ENCODE assay signal across 8 cellular contexts in the genomic region with DNA sequence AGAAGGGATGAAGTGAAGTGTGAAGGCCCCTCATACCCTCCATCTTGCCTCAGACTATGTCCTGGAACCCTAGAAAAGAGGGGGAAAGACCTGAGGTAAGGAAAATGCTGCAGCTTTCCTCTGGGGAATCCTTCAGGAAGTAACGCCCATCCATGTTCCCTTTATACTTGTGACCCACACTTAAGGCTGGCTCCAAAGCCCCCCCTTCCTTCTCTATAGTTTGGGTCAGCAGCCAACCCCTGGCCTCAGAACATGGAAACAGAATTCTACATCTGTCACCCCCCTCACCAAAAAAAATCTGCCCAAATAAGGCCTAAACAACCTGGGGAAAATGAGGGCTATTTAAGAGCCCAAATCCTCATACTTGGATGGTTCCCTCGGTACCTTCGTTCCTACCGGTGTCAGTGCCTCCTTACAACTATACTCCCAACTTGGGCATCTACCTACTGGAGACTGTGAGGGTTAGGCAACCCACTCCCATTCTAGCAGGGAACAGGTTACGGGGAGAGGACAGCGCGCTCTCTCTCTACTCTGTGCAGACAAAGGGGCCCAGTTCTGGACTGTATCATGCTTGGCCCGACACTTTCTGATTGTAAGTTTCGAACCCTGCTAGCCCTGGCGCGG. TPM values are rescaled to one million over a fixed set of nuclear protein-coding genes. Genes with fewer than 3 reads are reported as not detected.
DNase-seq lines count a peak whose midpoint lies in the region; ATAC-seq and TF ChIP-seq lines count a peak whose summit lies in the region.

No MANE protein-coding gene starts in this region.

- H3K27ac ChIP-seq in OCI-LY7 (ENCODE audit: low read depth, low read length, poor library complexity, severe bottlenecking) (peak overlapping the region; percentile 42), trophoblast cell (ENCODE audit: low read depth, low read length) (peak overlapping the region; percentile 83)

- H4K20me1 ChIP-seq in OCI-LY7 (ENCODE audit: insufficient read depth, low read length): 0 out of 2 replicates have a peak, but pooled peaks cover 4% of the 10 kb centered on the region

- peak overlapping the region; percentile 86 for H3K18ac ChIP-seq in trophoblast cell (ENCODE audit: low read length)

- no peak for TF ChIP-seq CTCF in GM12865 (IDR thresholded peaks at IDR 0.05; ENCODE audit: insufficient read depth, low read depth, low read length, missing control alignments)
- no peak for TF ChIP-seq CTCF in OCI-LY7 (conservative IDR thresholded peaks at IDR 0.05; ENCODE audit: low read length)
- no peak for TF ChIP-seq CTCF in epithelial cell of proximal tubule (conservative IDR thresholded peaks at IDR 0.05; ENCODE audit: low read depth, low read length)

- peak overlapping the region; percentile 76 for H4K91ac ChIP-seq in trophoblast cell (ENCODE audit: low read depth, low read length)

- peak overlapping the region; percentile 92 for H3K4ac ChIP-seq in trophoblast cell (ENCODE audit: low read depth, low read length)

- H2AK5ac ChIP-seq in trophoblast cell (ENCODE audit: low read length): peak overlapping the region; percentile 78

- CTCF ChIA-PET in OCI-LY7 (lab: Charles Lee; ENCODE audit: unreplicated experiment): no interaction called here

- no CpG with 5 or more reads among the region's 11 CpGs for WGBS in trophoblast cell (ENCODE audit: extremely low coverage, insufficient coverage, insufficient read length)

- peaks cover 26% of the 10 kb centered on the region for H3K79me2 ChIP-seq in OCI-LY7 (ENCODE audit: insufficient read depth, low read depth, low read length)
- peaks cover 21% of the 10 kb centered on the region for H3K79me2 ChIP-seq in trophoblast cell (ENCODE audit: control insufficient read depth, insufficient read depth, low read length, poor library complexity)

- H4K12ac ChIP-seq in trophoblast cell (ENCODE audit: low read depth, low read length): peak overlapping the region; percentile 92

- intact Hi-C loops in OCI-LY7 (cut with micrococcal nuclease; ENCODE audit: unreplicated experiment): loop anchor here (1.0 to 2.0 kb wide), 3 partner anchors 16 to 38 kb away; a partner anchor contains a TSS

- no peak for DNase-seq in GM12865 (ENCODE audit: low read depth)
- DNase-seq in OCI-LY7 (ENCODE audit: low spot score): no peak
- DNase-seq in epithelial cell of proximal tubule (ENCODE audit: low read depth): no peak
- no peak for DNase-seq in trophoblast cell
- DNase-seq in Ammon's horn (ENCODE audit: low spot score): no peak
- no peak for DNase-seq in DMS53 treated with DMSO at 0.1 percent for 48 hours (lab: John Stamatoyannopoulos, UW; ENCODE audit: unreplicated experiment)
- no peak for DNase-seq in D341Med (ENCODE audit: low spot score)

- H3K14ac ChIP-seq in trophoblast cell (ENCODE audit: low read length): peak overlapping the region; percentile 81

- no peak for ATAC-seq in GM18861 (IDR thresholded peaks at IDR 0.05; ENCODE audit: unreplicated experiment)

- no peaks in the 10 kb centered on the region for H3K9me3 ChIP-seq in OCI-LY7 (ENCODE audit: low read length)
- H3K9me3 ChIP-seq in trophoblast cell (ENCODE audit: insufficient read depth, low read depth, low read length): no peaks in the 10 kb centered on the region

- H3K4me1 ChIP-seq in OCI-LY7 (ENCODE audit: insufficient read depth, low read length, poor library complexity, severe bottlenecking) (peaks cover 50% of the 10 kb centered on the region), trophoblast cell (ENCODE audit: control insufficient read depth in 1 of 2, insufficient read depth in 2 of 2, low read length in 2 of 2) (peaks cover 6 to 18% of the 10 kb centered on the region in 2 experiments)

- peak overlapping the region; percentile 8 for H2BK12ac ChIP-seq in trophoblast cell (ENCODE audit: low read length)

- H2BK120ac ChIP-seq in trophoblast cell (ENCODE audit: insufficient read depth, low read length, poor library complexity): peak overlapping the region; percentile 67

- BruUV-seq in OCI-LY7 (replicated peaks; lab: Mats Ljungman, UMichigan): TSS peak; percentile 77

- H3K23ac ChIP-seq in trophoblast cell (ENCODE audit: low read length): no peak overlapping the region

- POLR2A ChIA-PET in OCI-LY7 (lab: Charles Lee): interaction anchor here (0.6 to 1.9 kb wide), 5 partner anchors 11 to 54 kb away, joined by 3 to 14 read pairs (median 4); a partner anchor contains a TSS

- H2AFZ ChIP-seq in OCI-LY7 (ENCODE audit: low read length) (peak overlapping the region; percentile 64; the same call in 1 of the 2 replicates), trophoblast cell (ENCODE audit: insufficient read depth, low read length, poor library complexity) (peak overlapping the region; percentile 65)

- H3K9ac ChIP-seq in trophoblast cell (ENCODE audit: low read length): peak overlapping the region; percentile 93

- H2BK5ac ChIP-seq in trophoblast cell (ENCODE audit: low read depth, low read length, poor library complexity): peak overlapping the region; percentile 77

- H3K27me3 ChIP-seq in trophoblast cell (ENCODE audit: insufficient read depth, low read length): no peaks in the 10 kb centered on the region

- H4K8ac ChIP-seq in trophoblast cell (ENCODE audit: low read depth, low read length): peak overlapping the region; percentile 94

- H3K4me3 ChIP-seq in GM12865 (ENCODE audit: low read depth, low read length) (peak overlapping the region; percentile 70), OCI-LY7 (ENCODE audit: low read depth, low read length, poor library complexity, severe bottlenecking) (peak overlapping the region; percentile 93), epithelial cell of proximal tubule (ENCODE audit: low read depth, low read length) (peak overlapping the region; percentile 100), trophoblast cell (ENCODE audit: low read depth, low read length) (peak overlapping the region; percentile 89)

- peak overlapping the region; percentile 89 for H3K4me2 ChIP-seq in OCI-LY7 (ENCODE audit: low read length)
- peak overlapping the region; percentile 79 for H3K4me2 ChIP-seq in trophoblast cell (ENCODE audit: low read length)

- H3K9me2 ChIP-seq in OCI-LY7 (ENCODE audit: insufficient read depth, low read length): no peaks in the 10 kb centered on the region

- H3K36me3 ChIP-seq in OCI-LY7 (ENCODE audit: insufficient read depth, low read length): peaks cover 45% of the 10 kb centered on the region
- peaks cover 28 to 35% of the 10 kb centered on the region in 2 experiments for H3K36me3 ChIP-seq in trophoblast cell (ENCODE audit: control insufficient read depth in 1 of 2, insufficient read depth in 2 of 2, low read length in 2 of 2)

- H3K79me1 ChIP-seq in trophoblast cell (ENCODE audit: low read length): peaks cover 19% of the 10 kb centered on the region

RNA-seq across cellular contexts. Expression of a gene that starts 0.7 kb away (rescaled TPM):
- total RNA-seq in OCI-LY7 (2014; rRNA removed; shearing (Covaris generic)): 147 and 214 TPM in 2 replicates
- 253 and 267 TPM in 2 replicates for total RNA-seq in OCI-LY7 (2022)
- 283 and 454 TPM in 2 replicates for total RNA-seq in epithelial cell of proximal tubule
- polyA plus RNA-seq in trophoblast cell (2013): 1,181 and 1,209 TPM in 2 replicates

RNA-seq across cellular contexts. Expression of a gene that starts 7.7 kb away (rescaled TPM):
- total RNA-seq in OCI-LY7 (2014; rRNA removed; shearing (Covaris generic)): 2.7 and 3.2 TPM in 2 replicates
- 1.6 and 2.2 TPM in 2 replicates for total RNA-seq in OCI-LY7 (2022)
- total RNA-seq in epithelial cell of proximal tubule: 0.80 and 2.1 TPM in 2 replicates
- 0.78 and 0.92 TPM in 2 replicates for polyA plus RNA-seq in trophoblast cell (2013)

RNA-seq across cellular contexts. Expression of a gene that starts 15.8 kb away (rescaled TPM):
- 9.7 and 14.0 TPM in 2 replicates for total RNA-seq in OCI-LY7 (2014; rRNA removed; shearing (Covaris generic))
- total RNA-seq in OCI-LY7 (2022): 17.9 and 19.7 TPM in 2 replicates
- 5.5 and 6.1 TPM in 2 replicates for total RNA-seq in epithelial cell of proximal tubule
- polyA plus RNA-seq in trophoblast cell (2013): 19.7 and 22.3 TPM in 2 replicates

RNA-seq across cellular contexts. Expression of a gene that starts 19.3 kb away (rescaled TPM):
- 34.3 and 37.4 TPM in 2 replicates for total RNA-seq in OCI-LY7 (2014; rRNA removed; shearing (Covaris generic))
- total RNA-seq in OCI-LY7 (2022) (42.0 and 51.8 TPM in 2 replicates), epithelial cell of proximal tubule (17.0 and 21.8 TPM in 2 replicates)
- 24.8 and 25.8 TPM in 2 replicates for polyA plus RNA-seq in trophoblast cell (2013)

RNA-seq across cellular contexts. Expression of a gene that starts 38.0 kb away (rescaled TPM):
- total RNA-seq in OCI-LY7 (2014; rRNA removed; shearing (Covaris generic)): 32.0 and 32.6 TPM in 2 replicates
- 78.6 and 79.3 TPM in 2 replicates for total RNA-seq in OCI-LY7 (2022)
- 11.2 and 20.1 TPM in 2 replicates for total RNA-seq in epithelial cell of proximal tubule
- 108 and 120 TPM in 2 replicates for polyA plus RNA-seq in trophoblast cell (2013)
